Comparison of ENCODE assay signal across 10 cellular contexts in the genomic region with DNA sequence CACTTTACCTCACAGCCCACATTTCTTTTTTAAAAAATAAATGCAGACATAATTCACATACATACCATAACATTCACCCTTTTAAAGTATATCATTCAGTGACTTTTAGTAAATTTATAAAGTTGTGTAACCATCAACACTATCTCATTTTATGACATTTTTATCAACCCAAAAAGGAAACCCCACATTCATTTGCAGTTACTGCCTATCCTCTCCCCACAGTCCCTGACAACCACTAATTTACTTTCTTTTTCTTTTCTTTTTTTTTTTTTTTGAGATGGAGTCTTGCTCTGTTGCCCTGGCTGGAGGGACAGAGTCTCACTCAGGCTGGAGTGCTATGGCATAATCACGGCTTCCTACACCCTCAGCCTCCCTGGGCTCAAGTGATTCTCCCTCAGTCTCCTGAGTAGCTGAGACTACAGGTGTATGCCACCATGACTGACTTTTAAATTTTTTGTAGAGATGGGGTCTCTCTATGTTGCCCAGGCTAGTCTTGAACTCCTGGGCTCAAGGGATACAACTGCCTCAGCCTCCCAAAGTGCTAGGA. TPM values are rescaled to one million over a fixed set of nuclear protein-coding genes. Genes with fewer than 3 reads are reported as not detected.
DNase-seq lines count a peak whose midpoint lies in the region; ATAC-seq and TF ChIP-seq lines count a peak whose summit lies in the region.
"Had no signal": no experiment of that assay in that cellular context is flagged by ENCODE, and none has a peak within 500 bp of the region (broad histone marks: within the 10 kb centered on the region; RNA-seq: fewer than 3 reads in every experiment).

No MANE protein-coding gene starts in this region.

- H3K27me3 ChIP-seq in lower lobe of right lung (ENCODE audit: low read depth) (no peaks in the 10 kb centered on the region), thoracic aorta (replicated peaks; ENCODE audit: insufficient read depth) (no peaks in the 10 kb centered on the region), foreskin keratinocyte (no peaks in the 10 kb centered on the region)

- H3K4me1 Mint-ChIP-seq in activated T-helper 1 cell treated with anti-CD3 and anti-CD28 coated beads, Interleukin-12 subunit alpha, Interleukin-12 subunit beta, Interleukin-2, Interleukin-4 antibody, amounts not matched to agents 30 ng/mL and 10 ng/mL and 1 ng/mL, durations not matched to agents 14 hours and 24 hours and 36 hours (ENCODE audit: low read depth), result peaks cover 29% of the 10 kb centered on the region

- H3K27ac Mint-ChIP-seq in activated T-helper 1 cell treated with anti-CD3 and anti-CD28 coated beads, Interleukin-12 subunit alpha, Interleukin-12 subunit beta, Interleukin-2, Interleukin-4 antibody, amounts not matched to agents 30 ng/mL and 10 ng/mL and 1 ng/mL, durations not matched to agents 14 hours and 24 hours and 36 hours, result peak overlapping the region; percentile 90

- H3K4me3 Mint-ChIP-seq in activated T-helper 1 cell treated with anti-CD3 and anti-CD28 coated beads, Interleukin-12 subunit alpha, Interleukin-12 subunit beta, Interleukin-2, Interleukin-4 antibody, amounts not matched to agents 30 ng/mL and 10 ng/mL and 1 ng/mL, durations not matched to agents 14 hours and 24 hours and 36 hours, result no peak overlapping the region

- H3K36me3 ChIP-seq in lower lobe of right lung (peaks cover 19% of the 10 kb centered on the region), thoracic aorta (peaks cover 10% of the 10 kb centered on the region)

- no peak for TF ChIP-seq CTCF in lower lobe of right lung (IDR thresholded peaks at IDR 0.05)
- TF ChIP-seq CTCF in thoracic aorta (IDR thresholded peaks at IDR 0.05), result no peak
- TF ChIP-seq CTCF in foreskin keratinocyte (conservative IDR thresholded peaks at IDR 0.05), result no peak

- intact Hi-C loops in activated T-helper 1 cell treated with anti-CD3 and anti-CD28 coated beads, Interleukin-12 subunit alpha, Interleukin-12 subunit beta, Interleukin-2, Interleukin-4 antibody, amounts not matched to agents 30 ng/mL and 10 ng/mL and 1 ng/mL, durations not matched to agents 14 hours and 24 hours and 36 hours (cut with micrococcal nuclease), result loop anchor here (1.0 to 5.0 kb wide), 4 partner anchors 11 to 1076 kb away; partner anchors contain the start of genes GOLGA3, MMP17 and RAN
- intact Hi-C loops in lower lobe of right lung (cut with DNase I), result no loop called here

- no peaks in the 10 kb centered on the region for H3K9me3 Mint-ChIP-seq in activated T-helper 1 cell treated with anti-CD3 and anti-CD28 coated beads, Interleukin-12 subunit alpha, Interleukin-12 subunit beta, Interleukin-2, Interleukin-4 antibody, amounts not matched to agents 30 ng/mL and 10 ng/mL and 1 ng/mL, durations not matched to agents 14 hours and 24 hours and 36 hours

- H3K4me3 ChIP-seq in lower lobe of right lung, result no peak overlapping the region
- peak overlapping the region; percentile 82 for H3K4me3 ChIP-seq in thoracic aorta

- H3K27me3 Mint-ChIP-seq in activated T-helper 1 cell treated with anti-CD3 and anti-CD28 coated beads, Interleukin-12 subunit alpha, Interleukin-12 subunit beta, Interleukin-2, Interleukin-4 antibody, amounts not matched to agents 30 ng/mL and 10 ng/mL and 1 ng/mL, durations not matched to agents 14 hours and 24 hours and 36 hours (ENCODE audit: insufficient read depth), result no peaks in the 10 kb centered on the region

- H3K9me3 ChIP-seq in lower lobe of right lung, result no peaks in the 10 kb centered on the region
- H3K9me3 ChIP-seq in thoracic aorta, result no peaks in the 10 kb centered on the region

- peak overlapping the region; percentile 85 for H3K27ac ChIP-seq in lower lobe of right lung
- H3K27ac ChIP-seq in thoracic aorta, result peak overlapping the region; percentile 84 to 87
- no peak overlapping the region for H3K27ac ChIP-seq in foreskin keratinocyte

- H3K4me1 ChIP-seq in lower lobe of right lung (peaks cover 33% of the 10 kb centered on the region), thoracic aorta (ENCODE audit: control insufficient read depth in 1 of 2, low read depth in 2 of 2) (peaks cover 20 to 35% of the 10 kb centered on the region in 2 donors), foreskin keratinocyte (peaks cover 3% of the 10 kb centered on the region)

- H3K36me3 Mint-ChIP-seq in activated T-helper 1 cell treated with anti-CD3 and anti-CD28 coated beads, Interleukin-12 subunit alpha, Interleukin-12 subunit beta, Interleukin-2, Interleukin-4 antibody, amounts not matched to agents 30 ng/mL and 10 ng/mL and 1 ng/mL, durations not matched to agents 14 hours and 24 hours and 36 hours (ENCODE audit: low read depth), result peaks cover 10% of the 10 kb centered on the region

- DNase-seq in activated effector memory CD4-positive, alpha-beta T cell treated with anti-CD3 and anti-CD28 coated beads, Interleukin-2, amount 50 U/mL, for 16 hours, result peak; percentile 55
- no peak for DNase-seq in activated effector memory CD4-positive, alpha-beta T cell treated with Interleukin-2 at 50 U/mL for 16 hours
- DNase-seq in activated T-helper 1 cell treated with anti-CD3 and anti-CD28 coated beads, Interleukin-12 subunit alpha, Interleukin-12 subunit beta, Interleukin-2, Interleukin-4 antibody, amounts not matched to agents 30 ng/mL and 10 ng/mL and 1 ng/mL, durations not matched to agents 14 hours and 24 hours and 36 hours (ENCODE audit: low spot score), result no peak
- DNase-seq in lower lobe of right lung (no peak), thoracic aorta (ENCODE audit: low spot score) (no peak), foreskin keratinocyte (no peak), putamen (ENCODE audit: low spot score) (no peak)
- DNase-seq: foreskin melanocyte, NCI-H1694 treated with DMSO at 0.1 percent for 48 hours had no signal

- no peak for ATAC-seq in lower lobe of right lung
- ATAC-seq in thoracic aorta (ENCODE audit: insufficient number of reproducible peaks, low FRiP score, low read depth), result no peak
- ATAC-seq in GM19328 (IDR thresholded peaks at IDR 0.05; ENCODE audit: unreplicated experiment), result no peak
- ATAC-seq in foreskin keratinocyte, result no peak

RNA-seq across cellular contexts. Expression of gene EP400, which starts 1.5 kb away (rescaled TPM):
- total RNA-seq in activated T-helper 1 cell treated with anti-CD3 and anti-CD28 coated beads, Interleukin-12 subunit alpha, Interleukin-12 subunit beta, Interleukin-2, Interleukin-4 antibody, amounts not matched to agents 30 ng/mL and 10 ng/mL and 1 ng/mL, durations not matched to agents 14 hours and 24 hours and 36 hours, result 66.6 TPM in 2 replicates
- total RNA-seq in lower lobe of right lung (46.2 TPM), thoracic aorta (10 to 100 TPM; 20.2 to 47.3 TPM), foreskin keratinocyte (15.5 and 18.4 TPM in 2 replicates)
- 9.5 and 11.7 TPM in 2 replicates for polyA plus RNA-seq in foreskin keratinocyte

RNA-seq across cellular contexts. Expression of gene PUS1, which starts 19.2 kb away (rescaled TPM):
- total RNA-seq in activated T-helper 1 cell treated with anti-CD3 and anti-CD28 coated beads, Interleukin-12 subunit alpha, Interleukin-12 subunit beta, Interleukin-2, Interleukin-4 antibody, amounts not matched to agents 30 ng/mL and 10 ng/mL and 1 ng/mL, durations not matched to agents 14 hours and 24 hours and 36 hours, result 92.1 and 100.0 TPM in 2 replicates
- 19.1 TPM for total RNA-seq in lower lobe of right lung
- 10 to 100 TPM in 1 of 2 donors, 1 to 10 TPM in 1; 5.8 to 31.7 TPM for total RNA-seq in thoracic aorta
- total RNA-seq in foreskin keratinocyte, result 26.4 and 31.8 TPM in 2 replicates
- 46.8 and 47.4 TPM in 2 replicates for polyA plus RNA-seq in foreskin keratinocyte

RNA-seq across cellular contexts. Expression of gene ULK1, which starts 53.8 kb away (rescaled TPM):
- 28.4 TPM in 2 replicates for total RNA-seq in activated T-helper 1 cell treated with anti-CD3 and anti-CD28 coated beads, Interleukin-12 subunit alpha, Interleukin-12 subunit beta, Interleukin-2, Interleukin-4 antibody, amounts not matched to agents 30 ng/mL and 10 ng/mL and 1 ng/mL, durations not matched to agents 14 hours and 24 hours and 36 hours
- total RNA-seq in lower lobe of right lung (32.2 TPM), thoracic aorta (10 to 100 TPM; 23.2 to 40.6 TPM), foreskin keratinocyte (5.4 and 7.0 TPM in 2 replicates)
- 4.5 and 6.0 TPM in 2 replicates for polyA plus RNA-seq in foreskin keratinocyte
